In genomic region chr4:85744950-85745349, GRCh38 we compare ENCODE assay signal across 21 cellular contexts.
DNase-seq lines count a peak whose midpoint lies in the region; ATAC-seq, FAIRE-seq and TF ChIP-seq lines count a peak whose summit lies in the region.
"Had no signal": no experiment of that assay in that cellular context is flagged by ENCODE, and none has a peak within 500 bp of the region (broad histone marks: within the 10 kb centered on the region; RNA-seq: fewer than 3 reads in every experiment).

No MANE protein-coding gene starts in this region.

- H3K4me3 ChIP-seq in MG63, result no peak overlapping the region
- no peak overlapping the region for H3K4me3 ChIP-seq in osteoblast (ENCODE audit: insufficient read depth, low read length)
- H3K4me3 ChIP-seq in mucosa of descending colon, result no peak overlapping the region
- H3K4me3 ChIP-seq: heart right ventricle, uterus had no signal

- H3K27me3 ChIP-seq in MG63, result no peaks in the 10 kb centered on the region
- H3K27me3 ChIP-seq in osteoblast (ENCODE audit: insufficient read depth, low read length), result no peaks in the 10 kb centered on the region
- H3K27me3 ChIP-seq: heart right ventricle, uterus had no signal

- TF ChIP-seq CTCF in osteoblast (IDR thresholded peaks at IDR 0.05; ENCODE audit: extremely low read depth, low read depth, low read length), result no peak
- no peak for TF ChIP-seq CTCF in mucosa of descending colon (IDR thresholded peaks at IDR 0.05)

- H3K4me2 ChIP-seq in osteoblast (ENCODE audit: insufficient read depth, low read length), result no peak overlapping the region
- H3K4me2 ChIP-seq: KMS-11 had no signal

- no peaks in the 10 kb centered on the region for H3K79me2 ChIP-seq in osteoblast (ENCODE audit: insufficient read depth, low read length)

- TF ChIP-seq POLR2A in GM12892 (IDR thresholded peaks at IDR 0.05; ENCODE audit: low read depth, low read length), result no peak

- H3K36me3 ChIP-seq in MG63 (no peaks in the 10 kb centered on the region), osteoblast (ENCODE audit: insufficient read depth, low read length) (no peaks in the 10 kb centered on the region), mucosa of descending colon (ENCODE audit: low read depth) (no peaks in the 10 kb centered on the region)
- H3K36me3 ChIP-seq: heart right ventricle, uterus had no signal

- no peak for FAIRE-seq in GM12892 (lab: Jason Lieb, UNC)
- FAIRE-seq: G401.6 had no signal

- H3K9me3 ChIP-seq in MG63 (no peaks in the 10 kb centered on the region; the same call in 1 of the 2 replicates), osteoblast (ENCODE audit: low read depth, low read length) (no peaks in the 10 kb centered on the region), mucosa of descending colon (no peaks in the 10 kb centered on the region)
- H3K9me3 ChIP-seq: heart right ventricle, uterus had no signal

- H2AFZ ChIP-seq in osteoblast (ENCODE audit: low read length), result no peak overlapping the region

- H3K27ac ChIP-seq in osteoblast (ENCODE audit: low read depth, low read length), result peak overlapping the region; percentile 4
- H3K27ac ChIP-seq: C4-2B, KMS-11, uterus had no signal

- H3K4me1 ChIP-seq in osteoblast (ENCODE audit: insufficient read depth, low read length) (peaks cover 39% of the 10 kb centered on the region), mucosa of descending colon (ENCODE audit: low read depth) (no peaks in the 10 kb centered on the region)
- H3K4me1 ChIP-seq: uterus had no signal

- intact Hi-C loops in mucosa of descending colon (cut with DNase I, micrococcal nuclease), result loop anchor here in 1 of 2 donors (5.0 kb wide), 2 partner anchors 328 to 598 kb away; no protein-coding TSS in a partner anchor

- DNase-seq in ELR (ENCODE audit: low read depth) (peak; percentile 62), MG63 (peak; percentile 17), astrocyte of the hippocampus (ENCODE audit: low read depth, low spot score) (peak; percentile 73), osteoblast (ENCODE audit: insufficient read length, low spot score, missing footprints) (peak; percentile 1), AML-193 (lab: John Stamatoyannopoulos, UW) (no peak), GM12892 (ENCODE audit: insufficient read length) (no peak), mucosa of descending colon (no peak), germinal center (ENCODE audit: low spot score) (no peak)
- DNase-seq: activated CD8-positive, alpha-beta memory T cell treated with anti-CD3 and anti-CD28 coated beads, Interleukin-2, amount 50 U/mL, for 48 hours; heart right ventricle; NCI-H2081 treated with DMSO at 0.1 percent for 48 hours; nephron progenitor cell; right cardiac atrium; stimulated activated naive CD8-positive, alpha-beta T cell treated with anti-CD3 and anti-CD28 coated beads, Interleukin-15, Interleukin-2, amounts not matched to agents 100 U/mL and 50 U/mL, for 24 hours; uterus had no signal

- no peaks in the 10 kb centered on the region for H4K20me1 ChIP-seq in osteoblast (ENCODE audit: insufficient read depth, low read length)

- no peak for ATAC-seq in mucosa of descending colon
- ATAC-seq: activated CD4-positive, CD25-positive, alpha-beta regulatory T cell treated with anti-CD3 and anti-CD28 coated beads, Interleukin-2, amount 50 U/mL, for 24 hours; activated naive CD4-positive, alpha-beta T cell treated with anti-CD3 and anti-CD28 coated beads, Interleukin-2, amount 50 U/mL, for 72 hours; heart right ventricle; left lobe of liver; right cardiac atrium; stimulated activated naive CD8-positive, alpha-beta T cell treated with anti-CD3 and anti-CD28 coated beads, Interleukin-15, Interleukin-2, amounts not matched to agents 100 U/mL and 50 U/mL, for 24 hours had no signal

Comparison
In these comparisons a context has a peak if more than half of its experiments do, and no peak if none do; other contexts are left out.
1. DNase-seq: peak in ELR (single experiment), MG63 (single experiment), astrocyte of the hippocampus (single experiment) and osteoblast (single experiment); none in AML-193 (0 of 2), GM12892 (single experiment), mucosa of descending colon (0 of 3) and germinal center (single experiment).